In the genomic region with DNA sequence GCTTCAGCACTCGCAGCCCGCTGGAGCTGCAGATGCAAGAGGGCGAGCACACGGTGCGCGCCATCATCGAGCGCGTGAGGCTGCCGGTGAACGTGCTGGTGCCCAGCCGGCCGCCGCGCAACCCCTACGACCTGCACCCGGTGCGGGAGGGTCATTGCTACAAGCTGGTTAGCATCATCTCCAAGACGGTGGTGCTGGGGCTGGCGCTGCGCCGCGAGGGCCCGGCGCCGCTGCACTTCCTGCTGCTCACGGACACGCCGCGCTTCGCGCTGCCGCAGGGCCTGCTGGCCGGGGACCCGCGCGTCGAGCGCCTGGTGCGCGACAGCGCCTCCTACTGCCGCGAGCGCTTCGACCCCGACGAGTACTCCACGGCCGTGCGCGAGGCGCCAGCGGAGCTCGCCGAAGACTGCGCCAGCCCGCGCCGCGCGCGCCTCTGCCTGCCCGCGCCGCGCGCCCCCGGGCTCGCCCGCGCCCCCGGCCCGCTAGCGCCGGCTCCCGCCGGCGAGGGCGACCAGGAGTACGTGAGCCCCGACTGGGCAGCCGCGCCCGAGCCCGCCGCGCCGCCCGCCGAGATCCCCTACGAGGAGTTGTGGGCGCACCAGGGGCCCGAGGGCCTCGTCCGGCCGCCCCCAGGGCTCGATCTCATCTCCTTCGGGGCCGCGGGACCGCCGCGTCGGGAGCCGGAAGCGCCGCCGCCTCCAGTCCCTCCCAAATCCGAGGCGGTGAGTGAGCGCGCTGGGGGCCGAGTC, we compare ENCODE assay signal across 1 cellular context.
TF ChIP-seq lines count a peak whose summit lies in the region.

No MANE protein-coding gene starts in this region.

TF ChIP-seq in WTC11, 78 proteins besides CTCF, POLR2A, EP300 and RAD21 (continued from another document and continues in another):
- TF ChIP-seq, protein P1, sequence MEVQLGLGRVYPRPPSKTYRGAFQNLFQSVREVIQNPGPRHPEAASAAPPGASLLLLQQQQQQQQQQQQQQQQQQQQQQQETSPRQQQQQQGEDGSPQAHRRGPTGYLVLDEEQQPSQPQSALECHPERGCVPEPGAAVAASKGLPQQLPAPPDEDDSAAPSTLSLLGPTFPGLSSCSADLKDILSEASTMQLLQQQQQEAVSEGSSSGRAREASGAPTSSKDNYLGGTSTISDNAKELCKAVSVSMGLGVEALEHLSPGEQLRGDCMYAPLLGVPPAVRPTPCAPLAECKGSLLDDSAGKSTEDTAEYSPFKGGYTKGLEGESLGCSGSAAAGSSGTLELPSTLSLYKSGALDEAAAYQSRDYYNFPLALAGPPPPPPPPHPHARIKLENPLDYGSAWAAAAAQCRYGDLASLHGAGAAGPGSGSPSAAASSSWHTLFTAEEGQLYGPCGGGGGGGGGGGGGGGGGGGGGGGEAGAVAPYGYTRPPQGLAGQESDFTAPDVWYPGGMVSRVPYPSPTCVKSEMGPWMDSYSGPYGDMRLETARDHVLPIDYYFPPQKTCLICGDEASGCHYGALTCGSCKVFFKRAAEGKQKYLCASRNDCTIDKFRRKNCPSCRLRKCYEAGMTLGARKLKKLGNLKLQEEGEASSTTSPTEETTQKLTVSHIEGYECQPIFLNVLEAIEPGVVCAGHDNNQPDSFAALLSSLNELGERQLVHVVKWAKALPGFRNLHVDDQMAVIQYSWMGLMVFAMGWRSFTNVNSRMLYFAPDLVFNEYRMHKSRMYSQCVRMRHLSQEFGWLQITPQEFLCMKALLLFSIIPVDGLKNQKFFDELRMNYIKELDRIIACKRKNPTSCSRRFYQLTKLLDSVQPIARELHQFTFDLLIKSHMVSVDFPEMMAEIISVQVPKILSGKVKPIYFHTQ (CRISPR knock-in tag; IDR thresholded peaks at IDR 0.05): no peak
- TF ChIP-seq HMGA2 (CRISPR knock-in tag; IDR thresholded peaks at IDR 0.05) (no peak), ZNF416 (CRISPR knock-in tag; IDR thresholded peaks at IDR 0.05) (0 out of 2 replicates have a peak, but pooled peaks have one; percentile 37), TEAD1 (CRISPR knock-in tag; IDR thresholded peaks at IDR 0.05) (peak; percentile 92), EMX1 (CRISPR knock-in tag; IDR thresholded peaks at IDR 0.05) (0 out of 2 replicates have a peak, but pooled peaks have one; percentile 71), TP53 (CRISPR knock-in tag; IDR thresholded peaks at IDR 0.05) (0 out of 2 replicates have a peak, but pooled peaks have one; percentile 60), RELA (CRISPR knock-in tag; IDR thresholded peaks at IDR 0.05; ENCODE audit: borderline replicate concordance) (no peak), JAZF1 (CRISPR knock-in tag; IDR thresholded peaks at IDR 0.05) (no peak), ESRRA (CRISPR knock-in tag; IDR thresholded peaks at IDR 0.05; ENCODE audit: borderline replicate concordance) (peak; percentile 62; the same call in 1 of the 2 replicates), SOX15 (CRISPR knock-in tag; IDR thresholded peaks at IDR 0.05) (no peak), SMAD4 (CRISPR knock-in tag; IDR thresholded peaks at IDR 0.05) (no peak), JUN (CRISPR knock-in tag; IDR thresholded peaks at IDR 0.05) (peak; percentile 92; the same call in 1 of the 2 replicates), CREM (CRISPR knock-in tag; IDR thresholded peaks at IDR 0.05) (peak; percentile 58; the same call in 1 of the 2 replicates), IRF2 (CRISPR knock-in tag; IDR thresholded peaks at IDR 0.05; ENCODE audit: borderline replicate concordance, low read depth) (peak; percentile 52; the same call in 1 of the 2 replicates), ZNF121 (CRISPR knock-in tag; IDR thresholded peaks at IDR 0.05) (no peak), ZNF671 (CRISPR knock-in tag; IDR thresholded peaks at IDR 0.05) (no peak), FOXK1 (CRISPR knock-in tag; IDR thresholded peaks at IDR 0.05) (peak; percentile 84), NFYB (CRISPR knock-in tag; conservative IDR thresholded peaks at IDR 0.05; ENCODE audit: low read depth) (no peak), NR3C1 (CRISPR knock-in tag; conservative IDR thresholded peaks at IDR 0.05; ENCODE audit: low read depth) (0 out of 2 replicates have a peak, but pooled peaks have one; percentile 49), ZNF138 (CRISPR knock-in tag; conservative IDR thresholded peaks at IDR 0.05) (peak; percentile 94), ZBTB21 (CRISPR knock-in tag; IDR thresholded peaks at IDR 0.05; ENCODE audit: borderline replicate concordance) (0 out of 2 replicates have a peak, but pooled peaks have one; percentile 81), PRRX2 (CRISPR knock-in tag; IDR thresholded peaks at IDR 0.05) (no peak), SP1 (CRISPR knock-in tag; conservative IDR thresholded peaks at IDR 0.05) (peak; percentile 65)
- TF ChIP-seq, protein P2, sequence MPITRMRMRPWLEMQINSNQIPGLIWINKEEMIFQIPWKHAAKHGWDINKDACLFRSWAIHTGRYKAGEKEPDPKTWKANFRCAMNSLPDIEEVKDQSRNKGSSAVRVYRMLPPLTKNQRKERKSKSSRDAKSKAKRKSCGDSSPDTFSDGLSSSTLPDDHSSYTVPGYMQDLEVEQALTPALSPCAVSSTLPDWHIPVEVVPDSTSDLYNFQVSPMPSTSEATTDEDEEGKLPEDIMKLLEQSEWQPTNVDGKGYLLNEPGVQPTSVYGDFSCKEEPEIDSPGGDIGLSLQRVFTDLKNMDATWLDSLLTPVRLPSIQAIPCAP (CRISPR knock-in tag; IDR thresholded peaks at IDR 0.05): peak; percentile 90
- TF ChIP-seq, protein P3, sequence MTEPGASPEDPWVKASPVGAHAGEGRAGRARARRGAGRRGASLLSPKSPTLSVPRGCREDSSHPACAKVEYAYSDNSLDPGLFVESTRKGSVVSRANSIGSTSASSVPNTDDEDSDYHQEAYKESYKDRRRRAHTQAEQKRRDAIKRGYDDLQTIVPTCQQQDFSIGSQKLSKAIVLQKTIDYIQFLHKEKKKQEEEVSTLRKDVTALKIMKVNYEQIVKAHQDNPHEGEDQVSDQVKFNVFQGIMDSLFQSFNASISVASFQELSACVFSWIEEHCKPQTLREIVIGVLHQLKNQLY (CRISPR knock-in tag; IDR thresholded peaks at IDR 0.05): no peak
- TF ChIP-seq, protein P4, sequence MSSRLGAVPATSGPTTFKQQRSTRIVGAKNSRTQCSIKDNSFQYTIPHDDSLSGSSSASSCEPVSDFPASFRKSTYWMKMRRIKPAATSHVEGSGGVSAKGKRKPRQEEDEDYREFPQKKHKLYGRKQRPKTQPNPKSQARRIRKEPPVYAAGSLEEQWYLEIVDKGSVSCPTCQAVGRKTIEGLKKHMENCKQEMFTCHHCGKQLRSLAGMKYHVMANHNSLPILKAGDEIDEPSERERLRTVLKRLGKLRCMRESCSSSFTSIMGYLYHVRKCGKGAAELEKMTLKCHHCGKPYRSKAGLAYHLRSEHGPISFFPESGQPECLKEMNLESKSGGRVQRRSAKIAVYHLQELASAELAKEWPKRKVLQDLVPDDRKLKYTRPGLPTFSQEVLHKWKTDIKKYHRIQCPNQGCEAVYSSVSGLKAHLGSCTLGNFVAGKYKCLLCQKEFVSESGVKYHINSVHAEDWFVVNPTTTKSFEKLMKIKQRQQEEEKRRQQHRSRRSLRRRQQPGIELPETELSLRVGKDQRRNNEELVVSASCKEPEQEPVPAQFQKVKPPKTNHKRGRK (CRISPR knock-in tag; IDR thresholded peaks at IDR 0.05; ENCODE audit: borderline replicate concordance): no peak
- TF ChIP-seq, protein P5, sequence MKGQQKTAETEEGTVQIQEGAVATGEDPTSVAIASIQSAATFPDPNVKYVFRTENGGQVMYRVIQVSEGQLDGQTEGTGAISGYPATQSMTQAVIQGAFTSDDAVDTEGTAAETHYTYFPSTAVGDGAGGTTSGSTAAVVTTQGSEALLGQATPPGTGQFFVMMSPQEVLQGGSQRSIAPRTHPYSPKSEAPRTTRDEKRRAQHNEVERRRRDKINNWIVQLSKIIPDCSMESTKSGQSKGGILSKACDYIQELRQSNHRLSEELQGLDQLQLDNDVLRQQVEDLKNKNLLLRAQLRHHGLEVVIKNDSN (CRISPR knock-in tag; IDR thresholded peaks at IDR 0.05): peak; percentile 35; the same call in 1 of the 2 replicates
- TF ChIP-seq, protein P6, sequence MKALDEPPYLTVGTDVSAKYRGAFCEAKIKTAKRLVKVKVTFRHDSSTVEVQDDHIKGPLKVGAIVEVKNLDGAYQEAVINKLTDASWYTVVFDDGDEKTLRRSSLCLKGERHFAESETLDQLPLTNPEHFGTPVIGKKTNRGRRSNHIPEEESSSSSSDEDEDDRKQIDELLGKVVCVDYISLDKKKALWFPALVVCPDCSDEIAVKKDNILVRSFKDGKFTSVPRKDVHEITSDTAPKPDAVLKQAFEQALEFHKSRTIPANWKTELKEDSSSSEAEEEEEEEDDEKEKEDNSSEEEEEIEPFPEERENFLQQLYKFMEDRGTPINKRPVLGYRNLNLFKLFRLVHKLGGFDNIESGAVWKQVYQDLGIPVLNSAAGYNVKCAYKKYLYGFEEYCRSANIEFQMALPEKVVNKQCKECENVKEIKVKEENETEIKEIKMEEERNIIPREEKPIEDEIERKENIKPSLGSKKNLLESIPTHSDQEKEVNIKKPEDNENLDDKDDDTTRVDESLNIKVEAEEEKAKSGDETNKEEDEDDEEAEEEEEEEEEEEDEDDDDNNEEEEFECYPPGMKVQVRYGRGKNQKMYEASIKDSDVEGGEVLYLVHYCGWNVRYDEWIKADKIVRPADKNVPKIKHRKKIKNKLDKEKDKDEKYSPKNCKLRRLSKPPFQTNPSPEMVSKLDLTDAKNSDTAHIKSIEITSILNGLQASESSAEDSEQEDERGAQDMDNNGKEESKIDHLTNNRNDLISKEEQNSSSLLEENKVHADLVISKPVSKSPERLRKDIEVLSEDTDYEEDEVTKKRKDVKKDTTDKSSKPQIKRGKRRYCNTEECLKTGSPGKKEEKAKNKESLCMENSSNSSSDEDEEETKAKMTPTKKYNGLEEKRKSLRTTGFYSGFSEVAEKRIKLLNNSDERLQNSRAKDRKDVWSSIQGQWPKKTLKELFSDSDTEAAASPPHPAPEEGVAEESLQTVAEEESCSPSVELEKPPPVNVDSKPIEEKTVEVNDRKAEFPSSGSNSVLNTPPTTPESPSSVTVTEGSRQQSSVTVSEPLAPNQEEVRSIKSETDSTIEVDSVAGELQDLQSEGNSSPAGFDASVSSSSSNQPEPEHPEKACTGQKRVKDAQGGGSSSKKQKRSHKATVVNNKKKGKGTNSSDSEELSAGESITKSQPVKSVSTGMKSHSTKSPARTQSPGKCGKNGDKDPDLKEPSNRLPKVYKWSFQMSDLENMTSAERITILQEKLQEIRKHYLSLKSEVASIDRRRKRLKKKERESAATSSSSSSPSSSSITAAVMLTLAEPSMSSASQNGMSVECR (CRISPR knock-in tag; IDR thresholded peaks at IDR 0.05; ENCODE audit: borderline replicate concordance): peak; percentile 29; the same call in 1 of the 2 replicates
- TF ChIP-seq, protein P7, sequence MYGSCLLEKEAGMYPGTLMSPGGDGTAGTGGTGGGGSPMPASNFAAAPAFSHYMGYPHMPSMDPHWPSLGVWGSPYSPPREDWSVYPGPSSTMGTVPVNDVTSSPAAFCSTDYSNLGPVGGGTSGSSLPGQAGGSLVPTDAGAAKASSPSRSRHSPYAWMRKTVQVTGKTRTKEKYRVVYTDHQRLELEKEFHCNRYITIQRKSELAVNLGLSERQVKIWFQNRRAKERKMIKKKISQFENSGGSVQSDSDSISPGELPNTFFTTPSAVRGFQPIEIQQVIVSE (CRISPR knock-in tag; IDR thresholded peaks at IDR 0.05; ENCODE audit: borderline replicate concordance): no peak; the same call in 1 of the 2 replicates
- TF ChIP-seq, protein P8, sequence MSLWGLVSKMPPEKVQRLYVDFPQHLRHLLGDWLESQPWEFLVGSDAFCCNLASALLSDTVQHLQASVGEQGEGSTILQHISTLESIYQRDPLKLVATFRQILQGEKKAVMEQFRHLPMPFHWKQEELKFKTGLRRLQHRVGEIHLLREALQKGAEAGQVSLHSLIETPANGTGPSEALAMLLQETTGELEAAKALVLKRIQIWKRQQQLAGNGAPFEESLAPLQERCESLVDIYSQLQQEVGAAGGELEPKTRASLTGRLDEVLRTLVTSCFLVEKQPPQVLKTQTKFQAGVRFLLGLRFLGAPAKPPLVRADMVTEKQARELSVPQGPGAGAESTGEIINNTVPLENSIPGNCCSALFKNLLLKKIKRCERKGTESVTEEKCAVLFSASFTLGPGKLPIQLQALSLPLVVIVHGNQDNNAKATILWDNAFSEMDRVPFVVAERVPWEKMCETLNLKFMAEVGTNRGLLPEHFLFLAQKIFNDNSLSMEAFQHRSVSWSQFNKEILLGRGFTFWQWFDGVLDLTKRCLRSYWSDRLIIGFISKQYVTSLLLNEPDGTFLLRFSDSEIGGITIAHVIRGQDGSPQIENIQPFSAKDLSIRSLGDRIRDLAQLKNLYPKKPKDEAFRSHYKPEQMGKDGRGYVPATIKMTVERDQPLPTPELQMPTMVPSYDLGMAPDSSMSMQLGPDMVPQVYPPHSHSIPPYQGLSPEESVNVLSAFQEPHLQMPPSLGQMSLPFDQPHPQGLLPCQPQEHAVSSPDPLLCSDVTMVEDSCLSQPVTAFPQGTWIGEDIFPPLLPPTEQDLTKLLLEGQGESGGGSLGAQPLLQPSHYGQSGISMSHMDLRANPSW (CRISPR knock-in tag; conservative IDR thresholded peaks at IDR 0.05; ENCODE audit: low read depth): no peak
- TF ChIP-seq, protein P9, sequence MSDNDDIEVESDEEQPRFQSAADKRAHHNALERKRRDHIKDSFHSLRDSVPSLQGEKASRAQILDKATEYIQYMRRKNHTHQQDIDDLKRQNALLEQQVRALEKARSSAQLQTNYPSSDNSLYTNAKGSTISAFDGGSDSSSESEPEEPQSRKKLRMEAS (CRISPR knock-in tag; IDR thresholded peaks at IDR 0.05): peak; percentile 90
- TF ChIP-seq, protein P10, sequence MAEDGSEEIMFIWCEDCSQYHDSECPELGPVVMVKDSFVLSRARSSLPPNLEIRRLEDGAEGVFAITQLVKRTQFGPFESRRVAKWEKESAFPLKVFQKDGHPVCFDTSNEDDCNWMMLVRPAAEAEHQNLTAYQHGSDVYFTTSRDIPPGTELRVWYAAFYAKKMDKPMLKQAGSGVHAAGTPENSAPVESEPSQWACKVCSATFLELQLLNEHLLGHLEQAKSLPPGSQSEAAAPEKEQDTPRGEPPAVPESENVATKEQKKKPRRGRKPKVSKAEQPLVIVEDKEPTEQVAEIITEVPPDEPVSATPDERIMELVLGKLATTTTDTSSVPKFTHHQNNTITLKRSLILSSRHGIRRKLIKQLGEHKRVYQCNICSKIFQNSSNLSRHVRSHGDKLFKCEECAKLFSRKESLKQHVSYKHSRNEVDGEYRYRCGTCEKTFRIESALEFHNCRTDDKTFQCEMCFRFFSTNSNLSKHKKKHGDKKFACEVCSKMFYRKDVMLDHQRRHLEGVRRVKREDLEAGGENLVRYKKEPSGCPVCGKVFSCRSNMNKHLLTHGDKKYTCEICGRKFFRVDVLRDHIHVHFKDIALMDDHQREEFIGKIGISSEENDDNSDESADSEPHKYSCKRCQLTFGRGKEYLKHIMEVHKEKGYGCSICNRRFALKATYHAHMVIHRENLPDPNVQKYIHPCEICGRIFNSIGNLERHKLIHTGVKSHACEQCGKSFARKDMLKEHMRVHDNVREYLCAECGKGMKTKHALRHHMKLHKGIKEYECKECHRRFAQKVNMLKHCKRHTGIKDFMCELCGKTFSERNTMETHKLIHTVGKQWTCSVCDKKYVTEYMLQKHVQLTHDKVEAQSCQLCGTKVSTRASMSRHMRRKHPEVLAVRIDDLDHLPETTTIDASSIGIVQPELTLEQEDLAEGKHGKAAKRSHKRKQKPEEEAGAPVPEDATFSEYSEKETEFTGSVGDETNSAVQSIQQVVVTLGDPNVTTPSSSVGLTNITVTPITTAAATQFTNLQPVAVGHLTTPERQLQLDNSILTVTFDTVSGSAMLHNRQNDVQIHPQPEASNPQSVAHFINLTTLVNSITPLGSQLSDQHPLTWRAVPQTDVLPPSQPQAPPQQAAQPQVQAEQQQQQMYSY (CRISPR knock-in tag; IDR thresholded peaks at IDR 0.05): no peak
